In the genomic region with DNA sequence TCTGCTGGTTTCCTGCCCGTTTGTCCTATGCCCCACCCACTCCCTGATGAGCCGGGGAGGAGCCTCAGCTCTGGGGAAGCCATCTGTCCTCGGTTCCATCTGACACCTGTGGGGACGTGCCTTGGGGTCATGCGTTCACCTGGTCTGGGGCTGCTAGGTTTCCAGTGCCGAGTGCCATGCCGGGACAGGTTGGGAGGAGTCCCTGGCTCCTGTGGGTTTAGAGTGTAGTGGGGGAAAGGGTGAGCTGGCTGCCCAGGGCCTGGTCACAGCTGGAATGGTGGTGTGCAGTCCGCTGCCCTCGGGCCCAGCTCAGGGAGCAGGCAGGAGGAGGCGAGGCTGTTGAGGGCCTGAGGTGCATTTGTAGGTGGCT, we compare ENCODE assay signal across 1 cellular context.
TF ChIP-seq lines count a peak whose summit lies in the region.

No MANE protein-coding gene starts in this region.

TF ChIP-seq in WTC11, 78 proteins besides CTCF, POLR2A, EP300 and RAD21 (continued from another document):
- TF ChIP-seq CBFB (CRISPR knock-in tag; IDR thresholded peaks at IDR 0.05; ENCODE audit: low read depth), result no peak
- no peak for TF ChIP-seq FOXP4 (CRISPR knock-in tag; IDR thresholded peaks at IDR 0.05)
TF ChIP-seq in WTC11: peak in this region for 0.
